ENCODE assay signal across 8 cellular contexts in the genomic region with DNA sequence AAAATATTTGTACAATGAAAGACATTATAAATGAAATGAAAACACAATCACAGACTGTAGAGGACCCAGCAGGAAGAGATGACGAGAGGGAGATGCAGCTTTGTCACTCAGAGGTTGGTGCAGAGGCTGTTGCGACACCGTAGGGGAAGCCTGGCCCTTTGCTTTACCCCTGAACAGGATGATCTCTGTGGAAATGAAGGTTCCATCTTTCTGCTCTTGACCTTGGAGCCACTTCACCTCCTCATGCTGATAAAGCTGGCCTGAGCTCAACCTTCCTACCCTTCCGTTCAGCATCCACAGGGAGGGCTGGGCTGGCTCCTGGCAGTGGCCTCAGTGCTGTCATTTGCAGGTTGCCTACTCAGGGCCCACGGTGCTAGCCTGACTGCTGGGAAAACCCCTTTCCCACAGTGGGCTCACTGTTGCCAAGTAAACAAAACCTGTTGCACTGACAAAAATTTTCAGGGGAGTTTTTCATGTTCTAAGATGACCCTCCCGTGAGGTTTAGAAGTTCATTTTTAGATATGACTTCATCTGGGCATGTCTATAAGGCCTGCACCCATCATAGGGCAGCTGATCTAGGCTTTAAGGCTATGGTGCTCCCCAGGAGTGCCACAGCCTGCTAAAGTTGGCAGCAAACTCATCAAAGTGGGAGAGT. TPM values are rescaled to one million over a fixed set of nuclear protein-coding genes. Genes with fewer than 3 reads are reported as not detected.
DNase-seq lines count a peak whose midpoint lies in the region; ATAC-seq and TF ChIP-seq lines count a peak whose summit lies in the region.

No MANE protein-coding gene starts in this region.

- no peaks in the 10 kb centered on the region for H3K9me3 Mint-ChIP-seq in chondrocyte (ENCODE audit: low read depth)

- peaks cover 9% of the 10 kb centered on the region for H3K27me3 Mint-ChIP-seq in chondrocyte (ENCODE audit: low read depth)

- DNase-seq in M059J (ENCODE audit: low read depth), result peak; percentile 15
- peak; percentile 9 for DNase-seq in astrocyte of the hippocampus (ENCODE audit: low read depth, low spot score)
- DNase-seq in GDM1 (lab: John Stamatoyannopoulos, UW), result no peak
- no peak for DNase-seq in chondrocyte (ENCODE audit: low spot score)
- no peak for DNase-seq in NCI-H510A treated with DMSO at 0.1 percent for 48 hours (lab: John Stamatoyannopoulos, UW)
- no peak for DNase-seq in NCI-H2196 (lab: John Stamatoyannopoulos, UW; ENCODE audit: unreplicated experiment)

- H3K36me3 Mint-ChIP-seq in chondrocyte (ENCODE audit: low read depth), result peaks cover 3% of the 10 kb centered on the region

- H3K4me3 Mint-ChIP-seq in chondrocyte (ENCODE audit: unreplicated experiment), result no peak overlapping the region

- H3K4me1 Mint-ChIP-seq in chondrocyte (ENCODE audit: low read depth), result peaks cover 3% of the 10 kb centered on the region

- H3K27ac Mint-ChIP-seq in chondrocyte (ENCODE audit: unreplicated experiment), result no peak overlapping the region

- ATAC-seq in GM18502 (IDR thresholded peaks at IDR 0.05; ENCODE audit: poor library complexity, unreplicated experiment) (peak; percentile 74), GM21619 (IDR thresholded peaks at IDR 0.05; ENCODE audit: unreplicated experiment) (peak; percentile 72)

- no peak for TF ChIP-seq CTCF in chondrocyte (IDR thresholded peaks at IDR 0.05)

RNA-seq across cellular contexts. Expression of a gene that starts 3.0 kb away (rescaled TPM):
- total RNA-seq in M059J (2014; rRNA removed; shearing (Covaris generic)), result not detected in 2 replicates
- total RNA-seq in chondrocyte, result not detected in 3 replicates

RNA-seq across cellular contexts. Expression of a gene that starts 16.9 kb away (rescaled TPM):
- total RNA-seq in M059J (2014; rRNA removed; shearing (Covaris generic)), result 1.0 and 1.1 TPM in 2 replicates
- total RNA-seq in chondrocyte, result 1.4 to 5.3 TPM (median 3.9 TPM) in 3 replicates

RNA-seq across cellular contexts. Expression of a gene that starts 35.3 kb away (rescaled TPM):
- not detected in 2 replicates for total RNA-seq in M059J (2014; rRNA removed; shearing (Covaris generic))
- 0.55 to 0.92 TPM (median 0.82 TPM) in 3 replicates for total RNA-seq in chondrocyte

Comparison
In these comparisons a context has a peak if more than half of its experiments do, and no peak if none do; other contexts are left out.
1. DNase-seq: peak in M059J (single experiment) and astrocyte of the hippocampus (single experiment); none in GDM1 (single experiment), chondrocyte (single experiment), NCI-H510A treated with DMSO at 0.1 percent for 48 hours (single experiment) and NCI-H2196 (single experiment).